Comparison of ENCODE assay signal across 1 cellular context in the genomic region with DNA sequence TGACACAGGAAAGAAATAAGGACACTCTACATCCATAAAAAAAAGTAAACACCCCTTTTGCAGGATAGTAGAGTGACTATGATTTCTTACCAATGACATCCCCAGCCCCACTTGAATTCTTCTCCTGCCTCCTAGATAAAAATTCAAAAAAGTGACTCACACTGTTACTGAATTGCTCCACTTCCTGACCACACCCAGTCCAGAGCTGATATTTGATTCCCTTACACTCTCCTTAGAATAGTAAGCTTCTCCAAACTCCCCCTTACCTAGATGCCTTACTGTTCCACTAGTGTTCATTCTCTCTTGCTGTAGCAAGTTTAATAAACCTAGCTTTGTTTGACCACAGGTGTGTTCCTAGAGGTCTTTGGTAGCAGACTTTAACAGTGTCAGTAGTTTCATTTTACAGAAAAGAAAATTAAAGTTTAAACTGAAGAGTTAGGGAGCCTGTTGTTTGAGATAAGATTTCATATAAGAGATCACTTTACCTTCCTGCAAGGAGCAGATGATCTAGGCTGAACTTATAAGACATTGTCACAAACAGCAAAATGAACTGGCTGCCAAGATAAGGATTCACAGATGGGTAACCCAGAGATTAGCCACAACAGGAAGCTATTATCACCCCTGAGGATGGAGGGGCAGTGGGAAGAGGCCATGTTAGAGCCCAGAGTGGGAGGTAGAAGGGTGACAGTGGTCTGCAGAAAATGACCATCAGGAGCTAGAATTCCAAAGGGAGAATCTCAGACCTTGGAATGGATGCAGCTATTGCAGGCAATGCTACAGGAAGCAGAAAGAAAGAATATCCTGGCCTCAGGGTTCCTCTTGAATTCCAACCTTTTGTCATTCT.
TF ChIP-seq lines count a peak whose summit lies in the region.

No MANE protein-coding gene starts in this region.

TF ChIP-seq in K562, 482 proteins besides CTCF, POLR2A, EP300 and RAD21 (continued from another document and continues in another):
- TF ChIP-seq, protein P1, sequence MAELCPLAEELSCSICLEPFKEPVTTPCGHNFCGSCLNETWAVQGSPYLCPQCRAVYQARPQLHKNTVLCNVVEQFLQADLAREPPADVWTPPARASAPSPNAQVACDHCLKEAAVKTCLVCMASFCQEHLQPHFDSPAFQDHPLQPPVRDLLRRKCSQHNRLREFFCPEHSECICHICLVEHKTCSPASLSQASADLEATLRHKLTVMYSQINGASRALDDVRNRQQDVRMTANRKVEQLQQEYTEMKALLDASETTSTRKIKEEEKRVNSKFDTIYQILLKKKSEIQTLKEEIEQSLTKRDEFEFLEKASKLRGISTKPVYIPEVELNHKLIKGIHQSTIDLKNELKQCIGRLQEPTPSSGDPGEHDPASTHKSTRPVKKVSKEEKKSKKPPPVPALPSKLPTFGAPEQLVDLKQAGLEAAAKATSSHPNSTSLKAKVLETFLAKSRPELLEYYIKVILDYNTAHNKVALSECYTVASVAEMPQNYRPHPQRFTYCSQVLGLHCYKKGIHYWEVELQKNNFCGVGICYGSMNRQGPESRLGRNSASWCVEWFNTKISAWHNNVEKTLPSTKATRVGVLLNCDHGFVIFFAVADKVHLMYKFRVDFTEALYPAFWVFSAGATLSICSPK (IDR thresholded peaks at IDR 0.05; ENCODE audit: borderline replicate concordance), result no peak
- TF ChIP-seq CREB3L1 (IDR thresholded peaks at IDR 0.05; ENCODE audit: borderline replicate concordance, low read depth) (0 out of 2 replicates have a peak, but pooled peaks have one; percentile 40), THAP12 (CRISPR knock-in tag; IDR thresholded peaks at IDR 0.05) (no peak), MIER1 (IDR thresholded peaks at IDR 0.05; ENCODE audit: low read depth) (no peak), ETV6 (IDR thresholded peaks at IDR 0.05; ENCODE audit: borderline replicate concordance in 1 of 2, low read depth in 2 of 2, low read length in 1 of 2) (peak in 1 of 2 experiments; percentile 68; a peak in 2 of 4 replicates), ETV6 (CRISPR knock-in tag; IDR thresholded peaks at IDR 0.05; ENCODE audit: borderline replicate concordance) (no peak), ASH1L (IDR thresholded peaks at IDR 0.05; ENCODE audit: borderline replicate concordance, low read depth, partially characterized antibody) (no peak), PRPF4 (IDR thresholded peaks at IDR 0.05; ENCODE audit: insufficient read depth, low read depth, low read length, poor library complexity, severe bottlenecking) (no peak), CTBP1 (IDR thresholded peaks at IDR 0.05; ENCODE audit: borderline replicate concordance) (peak; percentile 97), NR3C1 (CRISPR knock-in tag; IDR thresholded peaks at IDR 0.05) (no peak), YY1 (IDR thresholded peaks at IDR 0.05; ENCODE audit: borderline replicate concordance in 1 of 3, control insufficient read depth in 1 of 3, extremely low read depth in 1 of 3, insufficient read depth in 3 of 3, insufficient read length in 1 of 3, insufficient replicate concordance in 2 of 3, low read depth in 1 of 3, low read length in 2 of 3) (peak in 1 of 3 experiments; percentile 86), ZBTB40 (IDR thresholded peaks at IDR 0.05) (peak; percentile 32; the same call in 1 of the 2 replicates), ZBTB40 (CRISPR knock-in tag; IDR thresholded peaks at IDR 0.05) (no peak), SREBF1 (IDR thresholded peaks at IDR 0.05; ENCODE audit: borderline replicate concordance, low read depth, low read length) (no peak), ZNF133 (CRISPR knock-in tag; IDR thresholded peaks at IDR 0.05) (no peak)
- TF ChIP-seq, protein P2, sequence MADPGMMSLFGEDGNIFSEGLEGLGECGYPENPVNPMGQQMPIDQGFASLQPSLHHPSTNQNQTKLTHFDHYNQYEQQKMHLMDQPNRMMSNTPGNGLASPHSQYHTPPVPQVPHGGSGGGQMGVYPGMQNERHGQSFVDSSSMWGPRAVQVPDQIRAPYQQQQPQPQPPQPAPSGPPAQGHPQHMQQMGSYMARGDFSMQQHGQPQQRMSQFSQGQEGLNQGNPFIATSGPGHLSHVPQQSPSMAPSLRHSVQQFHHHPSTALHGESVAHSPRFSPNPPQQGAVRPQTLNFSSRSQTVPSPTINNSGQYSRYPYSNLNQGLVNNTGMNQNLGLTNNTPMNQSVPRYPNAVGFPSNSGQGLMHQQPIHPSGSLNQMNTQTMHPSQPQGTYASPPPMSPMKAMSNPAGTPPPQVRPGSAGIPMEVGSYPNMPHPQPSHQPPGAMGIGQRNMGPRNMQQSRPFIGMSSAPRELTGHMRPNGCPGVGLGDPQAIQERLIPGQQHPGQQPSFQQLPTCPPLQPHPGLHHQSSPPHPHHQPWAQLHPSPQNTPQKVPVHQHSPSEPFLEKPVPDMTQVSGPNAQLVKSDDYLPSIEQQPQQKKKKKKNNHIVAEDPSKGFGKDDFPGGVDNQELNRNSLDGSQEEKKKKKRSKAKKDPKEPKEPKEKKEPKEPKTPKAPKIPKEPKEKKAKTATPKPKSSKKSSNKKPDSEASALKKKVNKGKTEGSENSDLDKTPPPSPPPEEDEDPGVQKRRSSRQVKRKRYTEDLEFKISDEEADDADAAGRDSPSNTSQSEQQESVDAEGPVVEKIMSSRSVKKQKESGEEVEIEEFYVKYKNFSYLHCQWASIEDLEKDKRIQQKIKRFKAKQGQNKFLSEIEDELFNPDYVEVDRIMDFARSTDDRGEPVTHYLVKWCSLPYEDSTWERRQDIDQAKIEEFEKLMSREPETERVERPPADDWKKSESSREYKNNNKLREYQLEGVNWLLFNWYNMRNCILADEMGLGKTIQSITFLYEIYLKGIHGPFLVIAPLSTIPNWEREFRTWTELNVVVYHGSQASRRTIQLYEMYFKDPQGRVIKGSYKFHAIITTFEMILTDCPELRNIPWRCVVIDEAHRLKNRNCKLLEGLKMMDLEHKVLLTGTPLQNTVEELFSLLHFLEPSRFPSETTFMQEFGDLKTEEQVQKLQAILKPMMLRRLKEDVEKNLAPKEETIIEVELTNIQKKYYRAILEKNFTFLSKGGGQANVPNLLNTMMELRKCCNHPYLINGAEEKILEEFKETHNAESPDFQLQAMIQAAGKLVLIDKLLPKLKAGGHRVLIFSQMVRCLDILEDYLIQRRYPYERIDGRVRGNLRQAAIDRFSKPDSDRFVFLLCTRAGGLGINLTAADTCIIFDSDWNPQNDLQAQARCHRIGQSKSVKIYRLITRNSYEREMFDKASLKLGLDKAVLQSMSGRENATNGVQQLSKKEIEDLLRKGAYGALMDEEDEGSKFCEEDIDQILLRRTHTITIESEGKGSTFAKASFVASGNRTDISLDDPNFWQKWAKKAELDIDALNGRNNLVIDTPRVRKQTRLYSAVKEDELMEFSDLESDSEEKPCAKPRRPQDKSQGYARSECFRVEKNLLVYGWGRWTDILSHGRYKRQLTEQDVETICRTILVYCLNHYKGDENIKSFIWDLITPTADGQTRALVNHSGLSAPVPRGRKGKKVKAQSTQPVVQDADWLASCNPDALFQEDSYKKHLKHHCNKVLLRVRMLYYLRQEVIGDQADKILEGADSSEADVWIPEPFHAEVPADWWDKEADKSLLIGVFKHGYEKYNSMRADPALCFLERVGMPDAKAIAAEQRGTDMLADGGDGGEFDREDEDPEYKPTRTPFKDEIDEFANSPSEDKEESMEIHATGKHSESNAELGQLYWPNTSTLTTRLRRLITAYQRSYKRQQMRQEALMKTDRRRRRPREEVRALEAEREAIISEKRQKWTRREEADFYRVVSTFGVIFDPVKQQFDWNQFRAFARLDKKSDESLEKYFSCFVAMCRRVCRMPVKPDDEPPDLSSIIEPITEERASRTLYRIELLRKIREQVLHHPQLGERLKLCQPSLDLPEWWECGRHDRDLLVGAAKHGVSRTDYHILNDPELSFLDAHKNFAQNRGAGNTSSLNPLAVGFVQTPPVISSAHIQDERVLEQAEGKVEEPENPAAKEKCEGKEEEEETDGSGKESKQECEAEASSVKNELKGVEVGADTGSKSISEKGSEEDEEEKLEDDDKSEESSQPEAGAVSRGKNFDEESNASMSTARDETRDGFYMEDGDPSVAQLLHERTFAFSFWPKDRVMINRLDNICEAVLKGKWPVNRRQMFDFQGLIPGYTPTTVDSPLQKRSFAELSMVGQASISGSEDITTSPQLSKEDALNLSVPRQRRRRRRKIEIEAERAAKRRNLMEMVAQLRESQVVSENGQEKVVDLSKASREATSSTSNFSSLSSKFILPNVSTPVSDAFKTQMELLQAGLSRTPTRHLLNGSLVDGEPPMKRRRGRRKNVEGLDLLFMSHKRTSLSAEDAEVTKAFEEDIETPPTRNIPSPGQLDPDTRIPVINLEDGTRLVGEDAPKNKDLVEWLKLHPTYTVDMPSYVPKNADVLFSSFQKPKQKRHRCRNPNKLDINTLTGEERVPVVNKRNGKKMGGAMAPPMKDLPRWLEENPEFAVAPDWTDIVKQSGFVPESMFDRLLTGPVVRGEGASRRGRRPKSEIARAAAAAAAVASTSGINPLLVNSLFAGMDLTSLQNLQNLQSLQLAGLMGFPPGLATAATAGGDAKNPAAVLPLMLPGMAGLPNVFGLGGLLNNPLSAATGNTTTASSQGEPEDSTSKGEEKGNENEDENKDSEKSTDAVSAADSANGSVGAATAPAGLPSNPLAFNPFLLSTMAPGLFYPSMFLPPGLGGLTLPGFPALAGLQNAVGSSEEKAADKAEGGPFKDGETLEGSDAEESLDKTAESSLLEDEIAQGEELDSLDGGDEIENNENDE (IDR thresholded peaks at IDR 0.05; ENCODE audit: low read depth, low read length), result no peak
